23 cellular contexts compared by ENCODE assay signal in genomic region chr15:64566102-64566501, GRCh38.
DNase-seq lines count a peak whose midpoint lies in the region; ATAC-seq and TF ChIP-seq lines count a peak whose summit lies in the region.
"Had no signal": no experiment of that assay in that cellular context is flagged by ENCODE, and none has a peak within 500 bp of the region (broad histone marks: within the 10 kb centered on the region; RNA-seq: fewer than 3 reads in every experiment).

No MANE protein-coding gene starts in this region.

- peak; percentile 5 for ATAC-seq in left colon
- ATAC-seq: body of pancreas had no signal

- H3K36me3 Mint-ChIP-seq in activated naive CD4-positive, alpha-beta T cell treated with anti-CD3 and anti-CD28 coated beads, Interleukin-2, amount 50 U/mL, for 24 hours, result peaks cover 15% of the 10 kb centered on the region
- peaks cover 32% of the 10 kb centered on the region for H3K36me3 Mint-ChIP-seq in activated naive CD4-positive, alpha-beta T cell treated with anti-CD3 and anti-CD28 coated beads, Interleukin-2, amount 10 ng/mL, durations not matched to agents 7 days and 5 days

- H3K9me2 ChIP-seq in OCI-LY1 (ENCODE audit: low read depth, low read length), result no peaks in the 10 kb centered on the region

- 0 out of 2 replicates have a peak, but pooled peaks cover 5% of the 10 kb centered on the region for H3F3A ChIP-seq in OCI-LY1 (ENCODE audit: insufficient read depth, low read length)

- no peak overlapping the region for H3K4me3 Mint-ChIP-seq in activated naive CD4-positive, alpha-beta T cell treated with anti-CD3 and anti-CD28 coated beads, Interleukin-2, amount 50 U/mL, for 24 hours
- H3K4me3 Mint-ChIP-seq in activated naive CD4-positive, alpha-beta T cell treated with anti-CD3 and anti-CD28 coated beads, Interleukin-2, amount 10 ng/mL, durations not matched to agents 7 days and 5 days, result no peak overlapping the region
- H3K4me3 Mint-ChIP-seq: mesothelial cell of epicardium had no signal

- peak overlapping the region; percentile 48 for H3K27ac Mint-ChIP-seq in activated naive CD4-positive, alpha-beta T cell treated with anti-CD3 and anti-CD28 coated beads, Interleukin-2, amount 50 U/mL, for 24 hours
- H3K27ac Mint-ChIP-seq in activated naive CD4-positive, alpha-beta T cell treated with anti-CD3 and anti-CD28 coated beads, Interleukin-2, amount 10 ng/mL, durations not matched to agents 7 days and 5 days, result no peak overlapping the region
- H3K27ac Mint-ChIP-seq: activated T-helper 2 cell treated with anti-CD3 and anti-CD28 coated beads, Interferon-gamma antibody, Interleukin-2, Interleukin-4, amounts not matched to agents 10 μg/mL and 5 μg/mL and 100 μg/mL, durations not matched to agents 14 hours and 24 hours and 36 hours; mesothelial cell of epicardium had no signal

- H3K36me3 ChIP-seq in OCI-LY1 (ENCODE audit: insufficient read depth, low read length), result peaks cover 11% of the 10 kb centered on the region; the same call in 1 of the 2 replicates
- H3K36me3 ChIP-seq: HAP-1, ovary, tibial artery had no signal

- H3K4me1 ChIP-seq in OCI-LY1 (ENCODE audit: insufficient read depth, low read length, severe bottlenecking), result peaks cover 25% of the 10 kb centered on the region

- H3K79me2 ChIP-seq in OCI-LY1 (ENCODE audit: insufficient read depth, low read length), result peaks cover 19% of the 10 kb centered on the region; the same call in 1 of the 2 replicates

- H3K9me3 ChIP-seq in OCI-LY1 (ENCODE audit: low read length), result no peaks in the 10 kb centered on the region
- H3K9me3 ChIP-seq: body of pancreas, HAP-1, ovary, tibial artery had no signal

- peaks cover 70% of the 10 kb centered on the region for H3K4me1 Mint-ChIP-seq in activated naive CD4-positive, alpha-beta T cell treated with anti-CD3 and anti-CD28 coated beads, Interleukin-2, amount 50 U/mL, for 24 hours
- peaks cover 35% of the 10 kb centered on the region for H3K4me1 Mint-ChIP-seq in activated naive CD4-positive, alpha-beta T cell treated with anti-CD3 and anti-CD28 coated beads, Interleukin-2, amount 10 ng/mL, durations not matched to agents 7 days and 5 days

- H3K27me3 ChIP-seq in OCI-LY1 (ENCODE audit: insufficient read depth, low read length), result no peaks in the 10 kb centered on the region
- H3K27me3 ChIP-seq: BLaER1 treated with 17β-estradiol and CSF1 and Interleukin-3, amounts not matched to agents 10 nM and 100 nM; body of pancreas; ovary; tibial artery had no signal

- H3K27ac ChIP-seq in OCI-LY1 (ENCODE audit: low read depth, low read length, poor library complexity, severe bottlenecking), result peak overlapping the region; percentile 3
- no peak overlapping the region for H3K27ac ChIP-seq in coronary artery
- H3K27ac ChIP-seq: BLaER1 treated with 17β-estradiol and CSF1 and Interleukin-3, amounts not matched to agents 10 nM and 100 nM; body of pancreas; ovary; tibial artery had no signal

- no peaks in the 10 kb centered on the region for H4K20me1 ChIP-seq in OCI-LY1 (ENCODE audit: insufficient read depth, low read length)

- H2AFZ ChIP-seq in OCI-LY1 (ENCODE audit: low read length), result no peak overlapping the region

- TF ChIP-seq CTCF in OCI-LY1 (IDR thresholded peaks at IDR 0.05; ENCODE audit: low read length), result no peak
- no peak for TF ChIP-seq CTCF in coronary artery (IDR thresholded peaks at IDR 0.05)

- H3K9ac ChIP-seq in OCI-LY1 (ENCODE audit: low read length), result no peak overlapping the region
- H3K9ac ChIP-seq: BLaER1 treated with 17β-estradiol and CSF1 and Interleukin-3, amounts not matched to agents 10 nM and 100 nM had no signal

- H3K4me2 ChIP-seq in OCI-LY1 (ENCODE audit: low read length), result no peak overlapping the region

- no peak for DNase-seq in activated naive CD4-positive, alpha-beta T cell treated with anti-CD3 and anti-CD28 coated beads, Interleukin-2, amount 10 ng/mL, durations not matched to agents 7 days and 5 days
- DNase-seq in left colon (no peak), GM19240 (ENCODE audit: insufficient read length, low spot score) (no peak), coronary artery (ENCODE audit: low spot score) (no peak), NCI-H1092 (lab: John Stamatoyannopoulos, UW) (no peak)
- DNase-seq: body of pancreas; effector CD4-positive, alpha-beta T cell; islet precursor cell; naive B cell; NCI-H1694; NK-92 treated with Interleukin-12 subunit alpha and Interleukin-12 subunit beta, amount 100 ng/mL, for 24 hours; ovary; retina; Right ventricle myocardium superior; stimulated activated CD4-positive, alpha-beta T cell treated with anti-CD3 and anti-CD28 coated beads, Interleukin-1b, Interleukin-23, amount 100 ng/mL, for 48 hours; stimulated activated CD8-positive, alpha-beta memory T cell treated with anti-CD3 and anti-CD28 coated beads, Interleukin-4, amount 100 ng/mL, for 48 hours; tibial artery had no signal

- CTCF ChIA-PET in activated naive CD4-positive, alpha-beta T cell treated with anti-CD3 and anti-CD28 coated beads, Interleukin-2, amount 10 ng/mL, durations not matched to agents 7 days and 5 days (lab: Charles Lee), result interaction anchor here (0.9 to 1.4 kb wide), 2 partner anchors 94 to 140 kb away, joined by 3 to 4 read pairs; no protein-coding TSS in a partner anchor

- H3K9me3 Mint-ChIP-seq in activated naive CD4-positive, alpha-beta T cell treated with anti-CD3 and anti-CD28 coated beads, Interleukin-2, amount 50 U/mL, for 24 hours, result no peaks in the 10 kb centered on the region
- no peaks in the 10 kb centered on the region for H3K9me3 Mint-ChIP-seq in activated naive CD4-positive, alpha-beta T cell treated with anti-CD3 and anti-CD28 coated beads, Interleukin-2, amount 10 ng/mL, durations not matched to agents 7 days and 5 days
- H3K9me3 Mint-ChIP-seq: activated T-helper 2 cell treated with anti-CD3 and anti-CD28 coated beads, Interferon-gamma antibody, Interleukin-2, Interleukin-4, amounts not matched to agents 10 μg/mL and 5 μg/mL and 100 μg/mL, durations not matched to agents 14 hours and 24 hours and 36 hours; mesothelial cell of epicardium; naive B cell had no signal

- H3K27me3 Mint-ChIP-seq in activated naive CD4-positive, alpha-beta T cell treated with anti-CD3 and anti-CD28 coated beads, Interleukin-2, amount 50 U/mL, for 24 hours, result no peaks in the 10 kb centered on the region
- H3K27me3 Mint-ChIP-seq in activated naive CD4-positive, alpha-beta T cell treated with anti-CD3 and anti-CD28 coated beads, Interleukin-2, amount 10 ng/mL, durations not matched to agents 7 days and 5 days, result no peaks in the 10 kb centered on the region
- H3K27me3 Mint-ChIP-seq: naive B cell had no signal

- intact Hi-C loops in left colon (cut with DNase I, micrococcal nuclease), result loop anchor here in 1 of 2 donors (5.0 kb wide), 1 partner anchor 54 kb away; no protein-coding TSS in a partner anchor

- H3K4me3 ChIP-seq in OCI-LY1 (ENCODE audit: low read depth, low read length, poor library complexity, severe bottlenecking) (no peak overlapping the region), coronary artery (no peak overlapping the region)
- H3K4me3 ChIP-seq: BLaER1 treated with 17β-estradiol and CSF1 and Interleukin-3, amounts not matched to agents 10 nM and 100 nM; body of pancreas; HAP-1; ovary; tibial artery had no signal
